Comparison of ENCODE assay signal across 9 cellular contexts in genomic region chr11:88421530-88421929, GRCh38.
DNase-seq lines count a peak whose midpoint lies in the region; ATAC-seq, FAIRE-seq and TF ChIP-seq lines count a peak whose summit lies in the region.
"Had no signal": no experiment of that assay in that cellular context is flagged by ENCODE, and none has a peak within 500 bp of the region (broad histone marks: within the 10 kb centered on the region; RNA-seq: fewer than 3 reads in every experiment).

No MANE protein-coding gene starts in this region.

- H3K27ac ChIP-seq in RWPE2 (ENCODE audit: poor library complexity, severe bottlenecking) (peak overlapping the region; percentile 95), esophagus (ENCODE audit: low read depth in 2 of 2, low read length in 1 of 2) (peak overlapping the region; percentile 34 to 55), small intestine (ENCODE audit: low read depth in 1 of 2, low read length in 1 of 2) (peak overlapping the region in 1 of 2 donors; percentile 66)
- H3K27ac ChIP-seq: SJSA1 had no signal

- WGBS in esophagus, 2 donors = 17 to 29% methylated on average over 1 of the region's 1 CpG
- WGBS in small intestine, 3 donors = 33 to 78% (median 37%) methylated on average over 1 of the region's 1 CpG

- H3K9me3 ChIP-seq in RWPE2 (ENCODE audit: severe bottlenecking) (no peaks in the 10 kb centered on the region), esophagus (ENCODE audit: control insufficient read depth in 2 of 2, insufficient read depth in 1 of 2, low read depth in 1 of 2, low read length in 1 of 2) (no peaks in the 10 kb centered on the region), small intestine (ENCODE audit: control insufficient read depth, low read depth) (no peaks in the 10 kb centered on the region)
- H3K9me3 ChIP-seq: SJSA1 had no signal

- CTCF ChIA-PET in HEK293T (lab: Yijun Ruan, JAX) = interaction anchor here (0.5 to 0.6 kb wide), 2 partner anchors 27 to 405 kb away, joined by 3 to 4 read pairs; no protein-coding TSS in a partner anchor

- H3K4me3 ChIP-seq in RWPE2 (ENCODE audit: severe bottlenecking) = no peak overlapping the region
- H3K4me3 ChIP-seq in esophagus (ENCODE audit: low read depth in 1 of 2, low read length in 2 of 2) = no peak overlapping the region
- no peak overlapping the region for H3K4me3 ChIP-seq in small intestine (ENCODE audit: low read depth in 1 of 2, low read length in 2 of 2)
- H3K4me3 ChIP-seq: SJSA1 had no signal

- POLR2A ChIA-PET in HEK293T (lab: Yijun Ruan, JAX) = no interaction called here

- peaks cover 42% of the 10 kb centered on the region for H3K4me1 ChIP-seq in RWPE2 (ENCODE audit: insufficient read depth, poor library complexity, severe bottlenecking)
- H3K4me1 ChIP-seq in esophagus (ENCODE audit: control insufficient read depth in 2 of 2, insufficient read depth in 2 of 2, low read length in 1 of 2) = peaks cover 0 to 2% of the 10 kb centered on the region in 2 donors
- peaks cover 0 to 4% of the 10 kb centered on the region in 2 donors for H3K4me1 ChIP-seq in small intestine (ENCODE audit: control insufficient read depth in 2 of 2, insufficient read depth in 1 of 2, low read depth in 1 of 2, low read length in 1 of 2)
- H3K4me1 ChIP-seq: SJSA1 had no signal

- DNase-seq in RWPE2 (ENCODE audit: low spot score) (no peak), small intestine (peak; percentile 28), NCI-H2196 (lab: John Stamatoyannopoulos, UW; ENCODE audit: unreplicated experiment) (no peak), GM19240 (ENCODE audit: insufficient read length, low spot score) (no peak), HEK293T (ENCODE audit: extremely low spot score) (no peak)

- FAIRE-seq in small intestine (lab: Jason Lieb, UNC) = no peak

- no peak for TF ChIP-seq CTCF in RWPE2 (IDR thresholded peaks at IDR 0.05; ENCODE audit: poor library complexity, severe bottlenecking)

- no peaks in the 10 kb centered on the region for H3K36me3 ChIP-seq in RWPE2 (ENCODE audit: low read depth)
- H3K36me3 ChIP-seq in esophagus (ENCODE audit: control insufficient read depth in 2 of 2, insufficient read depth in 2 of 2, low read length in 1 of 2) = no peaks in the 10 kb centered on the region
- H3K36me3 ChIP-seq in small intestine (ENCODE audit: control insufficient read depth in 2 of 2, insufficient read depth in 2 of 2, low read length in 2 of 2) = no peaks in the 10 kb centered on the region
- H3K36me3 ChIP-seq: SJSA1 had no signal

- H3K27me3 ChIP-seq in RWPE2 (ENCODE audit: insufficient read depth, poor library complexity, severe bottlenecking) (no peaks in the 10 kb centered on the region), esophagus (ENCODE audit: control insufficient read depth in 1 of 2, insufficient read depth in 2 of 2, low read length in 2 of 2) (no peaks in the 10 kb centered on the region), small intestine (ENCODE audit: control insufficient read depth in 2 of 2, insufficient read depth in 2 of 2, low read length in 2 of 2) (no peaks in the 10 kb centered on the region)
- H3K27me3 ChIP-seq: SJSA1 had no signal

- ATAC-seq in GM18870 (IDR thresholded peaks at IDR 0.05; ENCODE audit: unreplicated experiment) (peak; percentile 91), HG02678 (IDR thresholded peaks at IDR 0.05; ENCODE audit: unreplicated experiment) (peak; percentile 82), RWPE2 (ENCODE audit: low read depth) (peak; percentile 38; the same call in 2 of the 3 replicates)

TF ChIP-seq in HEK293T, 16 proteins besides CTCF, POLR2A, EP300 and RAD21:
- TF ChIP-seq ZNF384 (IDR thresholded peaks at IDR 0.05) = no peak
- TF ChIP-seq L3MBTL2 (conservative IDR thresholded peaks at IDR 0.05) = no peak
- TF ChIP-seq CTBP1 (IDR thresholded peaks at IDR 0.05; ENCODE audit: borderline replicate concordance) = no peak
- TF ChIP-seq SP1 (IDR thresholded peaks at IDR 0.05) = no peak
- TF ChIP-seq SUZ12 (IDR thresholded peaks at IDR 0.05) = no peak
- TF ChIP-seq ARNT (IDR thresholded peaks at IDR 0.05) = no peak
- no peak for TF ChIP-seq NFRKB (IDR thresholded peaks at IDR 0.05)

Comparison
In these comparisons a context has a peak if more than half of its experiments do, and no peak if none do; other contexts are left out.
1. ATAC-seq: peak in every context shown above with its lines; median percentile 91 in GM18870; 82 in HG02678; 38 in RWPE2.